ENCODE assay signal across 17 cellular contexts in genomic region chrX:44906041-44906440, GRCh38. TPM values are rescaled to one million over a fixed set of nuclear protein-coding genes. Genes with fewer than 3 reads are reported as not detected.
DNase-seq lines count a peak whose midpoint lies in the region; ATAC-seq and TF ChIP-seq lines count a peak whose summit lies in the region.
"Had no signal": no experiment of that assay in that cellular context is flagged by ENCODE, and none has a peak within 500 bp of the region (broad histone marks: within the 10 kb centered on the region; RNA-seq: fewer than 3 reads in every experiment).

No MANE protein-coding gene starts in this region.

- H3K79me1 ChIP-seq in trophoblast cell (ENCODE audit: low read length) = no peaks in the 10 kb centered on the region
- no peaks in the 10 kb centered on the region for H3K79me1 ChIP-seq in mesenchymal stem cell (replicated peaks; ENCODE audit: low read length, poor library complexity, severe bottlenecking)

- H2BK5ac ChIP-seq in trophoblast cell (ENCODE audit: low read depth, low read length, poor library complexity) = no peak overlapping the region
- no peak overlapping the region for H2BK5ac ChIP-seq in mesenchymal stem cell (ENCODE audit: low read depth, low read length, poor library complexity, severe bottlenecking)

- POLR2A ChIA-PET in HEK293 (lab: Yijun Ruan, JAX) = interaction anchor here (0.6 to 1.2 kb wide), 2 partner anchors 22 to 33 kb away, joined by 4 to 8 read pairs; partner anchors contain the start of gene KDM6A

- H2AFZ ChIP-seq in trophoblast cell (ENCODE audit: insufficient read depth, low read length, poor library complexity) (no peak overlapping the region), mesenchymal stem cell (ENCODE audit: low read depth, low read length) (no peak overlapping the region)

- H2BK120ac ChIP-seq in trophoblast cell (ENCODE audit: insufficient read depth, low read length, poor library complexity) = no peak overlapping the region
- no peak overlapping the region for H2BK120ac ChIP-seq in mesenchymal stem cell (ENCODE audit: low read depth, low read length)

- no peak overlapping the region for H2BK15ac ChIP-seq in mesenchymal stem cell (ENCODE audit: low read depth, poor library complexity, severe bottlenecking)

- in situ Hi-C loops in KBM-7 (cut with MboI; ENCODE audit: low pct_unique_long_range_greater_than_20kb, low sequenced_read_pairs) = no loop called here

- H4K8ac ChIP-seq in trophoblast cell (ENCODE audit: low read depth, low read length) = no peak overlapping the region
- no peak overlapping the region for H4K8ac ChIP-seq in mesenchymal stem cell (ENCODE audit: low read length)

- H3K9ac ChIP-seq in trophoblast cell (ENCODE audit: low read length) (no peak overlapping the region), mesenchymal stem cell (ENCODE audit: low read length) (no peak overlapping the region)

- CTCF ChIA-PET in HEK293 (lab: Yijun Ruan, JAX) = interaction anchor here (0.7 to 3.2 kb wide), 2 partner anchors 8 to 596 kb away, joined by 4 to 10 read pairs; no protein-coding TSS in a partner anchor

- H3K36me3 ChIP-seq in HEK293 (ENCODE audit: control insufficient read depth in 2 of 2, insufficient read depth in 1 of 2, low read length in 2 of 2) (no peaks in the 10 kb centered on the region), trophoblast cell (ENCODE audit: control insufficient read depth in 1 of 2, insufficient read depth in 2 of 2, low read length in 2 of 2) (no peaks in the 10 kb centered on the region), mesenchymal stem cell (ENCODE audit: control insufficient read depth in 1 of 2, insufficient read depth in 2 of 2, low read depth in 1 of 2, low read length in 2 of 2) (no peaks in the 10 kb centered on the region)
- H3K36me3 ChIP-seq: heart right ventricle, right atrium auricular region, stomach had no signal

- H3K18ac ChIP-seq in trophoblast cell (ENCODE audit: low read length) = no peak overlapping the region
- no peak overlapping the region for H3K18ac ChIP-seq in mesenchymal stem cell (ENCODE audit: low read depth in 1 of 2, low read length in 2 of 2)

- H3K4me1 ChIP-seq in HEK293 (ENCODE audit: control insufficient read depth, insufficient read depth, low read length) (peaks cover 25% of the 10 kb centered on the region; the same call in 1 of the 2 replicates), trophoblast cell (ENCODE audit: control insufficient read depth in 1 of 2, insufficient read depth in 2 of 2, low read length in 2 of 2) (no peaks in the 10 kb centered on the region), mesenchymal stem cell (ENCODE audit: control insufficient read depth, insufficient read depth, low read depth, low read length) (no peaks in the 10 kb centered on the region)

- H2AK5ac ChIP-seq in trophoblast cell (ENCODE audit: low read length) (no peak overlapping the region), mesenchymal stem cell (ENCODE audit: low read length, severe bottlenecking) (no peak overlapping the region)

- H3K4me2 ChIP-seq in trophoblast cell (ENCODE audit: low read length) = no peak overlapping the region
- H3K4me2 ChIP-seq in mesenchymal stem cell (ENCODE audit: low read length, poor library complexity, severe bottlenecking) = no peak overlapping the region

- H3K9me3 ChIP-seq in HEK293 (ENCODE audit: control insufficient read depth, insufficient read depth, low read depth, low read length) (no peaks in the 10 kb centered on the region), trophoblast cell (ENCODE audit: insufficient read depth, low read depth, low read length) (no peaks in the 10 kb centered on the region), mesenchymal stem cell (ENCODE audit: control insufficient read depth, low read length) (peaks cover 7% of the 10 kb centered on the region)

- no peak overlapping the region for H2BK12ac ChIP-seq in trophoblast cell (ENCODE audit: low read length)
- H2BK12ac ChIP-seq in mesenchymal stem cell (ENCODE audit: low read length in 2 of 2) = no peak overlapping the region

- H3K23ac ChIP-seq in trophoblast cell (ENCODE audit: low read length) = no peak overlapping the region
- no peak overlapping the region for H3K23ac ChIP-seq in mesenchymal stem cell (ENCODE audit: low read length in 2 of 2)

- no peak for TF ChIP-seq CTCF in HEK293 (tag by site-specific recombination; IDR thresholded peaks at IDR 0.05)

- peak overlapping the region; percentile 83 for H3K4ac ChIP-seq in trophoblast cell (ENCODE audit: low read depth, low read length)
- no peak overlapping the region for H3K4ac ChIP-seq in mesenchymal stem cell (ENCODE audit: low read depth in 1 of 2, low read length in 2 of 2)

- H3K4me3 ChIP-seq in HEK293 (ENCODE audit: low read depth, low read length) (no peak overlapping the region), trophoblast cell (ENCODE audit: low read depth, low read length) (no peak overlapping the region), mesenchymal stem cell (ENCODE audit: insufficient read depth in 1 of 2, low read depth in 1 of 2, low read length in 2 of 2) (no peak overlapping the region)
- H3K4me3 ChIP-seq: heart right ventricle, right atrium auricular region, stomach had no signal

- ATAC-seq in GM18858 (IDR thresholded peaks at IDR 0.05; ENCODE audit: unreplicated experiment) = peak; percentile 35
- ATAC-seq: heart right ventricle; left cardiac atrium; naive thymus-derived CD4-positive, alpha-beta T cell had no signal

- H3K27ac ChIP-seq in HEK293 (ENCODE audit: extremely low read depth, low read depth, low read length) (no peak overlapping the region), trophoblast cell (ENCODE audit: low read depth, low read length) (no peak overlapping the region), mesenchymal stem cell (ENCODE audit: low read length, poor library complexity, severe bottlenecking) (no peak overlapping the region)
- H3K27ac ChIP-seq: epithelial cell of prostate, heart right ventricle, right atrium auricular region, stomach, VCaP had no signal

- H3K27me3 ChIP-seq in trophoblast cell (ENCODE audit: insufficient read depth, low read length) (no peaks in the 10 kb centered on the region), mesenchymal stem cell (ENCODE audit: control insufficient read depth in 1 of 2, insufficient read depth in 1 of 2, low read length in 2 of 2) (no peaks in the 10 kb centered on the region)
- H3K27me3 ChIP-seq: heart right ventricle, right atrium auricular region, stomach had no signal

- H3K79me2 ChIP-seq in trophoblast cell (ENCODE audit: control insufficient read depth, insufficient read depth, low read length, poor library complexity) = no peaks in the 10 kb centered on the region

- WGBS in trophoblast cell (ENCODE audit: extremely low coverage, insufficient coverage, insufficient read length) = no CpG with 5 or more reads among the region's 3 CpGs
- WGBS in mesenchymal stem cell = 100% methylated on average over 2 of the region's 3 CpGs

- H4K91ac ChIP-seq in trophoblast cell (ENCODE audit: low read depth, low read length) (no peak overlapping the region), mesenchymal stem cell (ENCODE audit: low read length) (no peak overlapping the region)

- H3K14ac ChIP-seq in trophoblast cell (ENCODE audit: low read length) (no peak overlapping the region), mesenchymal stem cell (ENCODE audit: low read length in 2 of 2) (no peak overlapping the region)

- DNase-seq in KBM-7 (peak; percentile 57), trophoblast cell (no peak), NCI-H226 (no peak), NCI-H1930 (lab: John Stamatoyannopoulos, UW) (no peak), mesenchymal stem cell (no peak)
- DNase-seq: CD4-positive, alpha-beta memory T cell; heart right ventricle; left cardiac atrium; naive thymus-derived CD4-positive, alpha-beta T cell; NCI-H187 treated with DMSO at 0.1 percent for 48 hours; stimulated activated CD4-positive, alpha-beta T cell treated with anti-CD3 and anti-CD28 coated beads, Interleukin-4, amount 100 ng/mL, for 4 hours; stomach had no signal

- no peak overlapping the region for H4K12ac ChIP-seq in trophoblast cell (ENCODE audit: low read depth, low read length)

TF ChIP-seq in HEK293, 187 proteins besides CTCF, POLR2A, EP300 and RAD21:
- TF ChIP-seq ZNF585B (tag by site-specific recombination; IDR thresholded peaks at IDR 0.05) (0 out of 2 replicates have a peak, but pooled peaks have one; percentile 18), ZNF366 (tag by site-specific recombination; conservative IDR thresholded peaks at IDR 0.05) (no peak), ZBTB49 (tag by site-specific recombination; IDR thresholded peaks at IDR 0.05; ENCODE audit: low read depth) (no peak)

RNA-seq across cellular contexts. Expression of gene KDM6A, which starts 33.1 kb away (rescaled TPM):
- polyA plus RNA-seq in trophoblast cell (2013) = 60.3 and 60.8 TPM in 2 replicates
- 9.5 TPM for polyA plus RNA-seq in mesenchymal stem cell (2013, experiment 1 of 2)
- 9.5 TPM for polyA plus RNA-seq in mesenchymal stem cell (2013, experiment 2 of 2)
